Comparison of ENCODE assay signal across 18 cellular contexts in genomic region chr5:16869821-16870796, GRCh38.
DNase-seq lines count a peak whose midpoint lies in the region; FAIRE-seq and TF ChIP-seq lines count a peak whose summit lies in the region.
"Had no signal": no experiment of that assay in that cellular context is flagged by ENCODE, and none has a peak within 500 bp of the region (broad histone marks: within the 10 kb centered on the region; RNA-seq: fewer than 3 reads in every experiment).

No MANE protein-coding gene starts in this region.

- H3K36me3 ChIP-seq in astrocyte (ENCODE audit: insufficient read depth, low read length) (peaks cover 14% of the 10 kb centered on the region), keratinocyte (ENCODE audit: control insufficient read depth in 2 of 2, extremely low read depth in 1 of 2, insufficient read depth in 2 of 2, low read length in 2 of 2) (peaks cover 1 to 5% of the 10 kb centered on the region in 2 experiments), H7 (replicated peaks; ENCODE audit: control insufficient read depth, insufficient read depth, low read length) (peaks cover 1% of the 10 kb centered on the region)
- H3K36me3 ChIP-seq: transverse colon had no signal

- H3K4me2 ChIP-seq in astrocyte (ENCODE audit: low read length) (peak overlapping the region; percentile 35), keratinocyte (ENCODE audit: control insufficient read depth, extremely low read depth, insufficient read depth, low read depth, low read length) (peak overlapping the region; percentile 60)

- H3K9me3 ChIP-seq in astrocyte (ENCODE audit: insufficient read depth, low read depth, low read length) (no peaks in the 10 kb centered on the region), keratinocyte (ENCODE audit: control insufficient read depth, low read depth, low read length) (no peaks in the 10 kb centered on the region)
- H3K9me3 ChIP-seq: SJCRH30, transverse colon had no signal

- no peak overlapping the region for H2AFZ ChIP-seq in astrocyte (ENCODE audit: low read depth, low read length)
- no peak overlapping the region for H2AFZ ChIP-seq in keratinocyte (ENCODE audit: control insufficient read depth, low read length)

- H3K27me3 Mint-ChIP-seq in astrocyte (ENCODE audit: low read depth, unreplicated experiment) (no peaks in the 10 kb centered on the region), glutamatergic neuron (ENCODE audit: unreplicated experiment) (peaks cover 15% of the 10 kb centered on the region)
- H3K27me3 Mint-ChIP-seq: natural killer cell treated with Interleukin-12 subunit alpha and Interleukin-12 subunit beta and Interleukin-15 and Interleukin-18, amount 100 ng/mL, for 72 hours had no signal

- H4K20me1 ChIP-seq in astrocyte (ENCODE audit: insufficient read depth, low read length) (peaks cover 80% of the 10 kb centered on the region), keratinocyte (ENCODE audit: control insufficient read depth, extremely low read depth, insufficient read depth, low read length) (peaks cover 16% of the 10 kb centered on the region)

- H3K27ac ChIP-seq in astrocyte (ENCODE audit: low read depth, low read length) (peak overlapping the region; percentile 16), keratinocyte (ENCODE audit: control insufficient read depth, insufficient read depth, low read length) (peak overlapping the region; percentile 58)
- H3K27ac ChIP-seq: SJCRH30 had no signal

- DNase-seq in Caki2 (ENCODE audit: low read depth) (peak; percentile 28), HT1080 (ENCODE audit: low read depth) (peak; percentile 92), astrocyte (ENCODE audit: low read depth) (peak; percentile 71), keratinocyte (ENCODE audit: low read depth, low spot score) (peak; percentile 7), H7 (no peak), glutamatergic neuron (no peak), activated gamma-delta T cell treated with Interleukin-2 at 50 U/mL for 16 hours (no peak), medulla oblongata (ENCODE audit: extremely low spot score) (no peak)
- DNase-seq: activated CD4-positive, alpha-beta T cell treated with anti-CD3 and anti-CD28 coated beads, Interleukin-2, amount 50 U/mL, for 1 hour; activated T-cell treated with anti-CD3 and anti-CD28 coated beads, Interleukin-2, amount 50 U/mL, for 1 hour; Caco-2; erythroblast; MV-4-11; SJCRH30; stimulated activated CD4-positive, alpha-beta T cell treated with anti-CD3 and anti-CD28 coated beads, Interleukin-2, amount 100 ng/mL, for 48 hours; transverse colon had no signal

- H3K4me1 ChIP-seq in astrocyte (ENCODE audit: insufficient read depth, low read length) (peaks cover 35% of the 10 kb centered on the region), keratinocyte (ENCODE audit: control insufficient read depth, extremely low read depth, insufficient read depth, low read length) (peaks cover 23% of the 10 kb centered on the region)

- peaks cover 6% of the 10 kb centered on the region for H3K9me1 ChIP-seq in keratinocyte (ENCODE audit: control insufficient read depth, extremely low read depth, insufficient read depth, low read length)

- peaks cover 92% of the 10 kb centered on the region for H3K79me2 ChIP-seq in astrocyte (ENCODE audit: insufficient read depth, low read length)
- peaks cover 82% of the 10 kb centered on the region for H3K79me2 ChIP-seq in keratinocyte (ENCODE audit: control insufficient read depth, insufficient read depth, low read length)

- FAIRE-seq in astrocyte (lab: Jason Lieb, UNC) (no peak), keratinocyte (lab: Jason Lieb, UNC) (peak; percentile 36)
- FAIRE-seq: colon had no signal

- H3K4me1 Mint-ChIP-seq in astrocyte (ENCODE audit: low read depth, unreplicated experiment) (peaks cover 10% of the 10 kb centered on the region), glutamatergic neuron (ENCODE audit: low read depth, unreplicated experiment) (peaks cover 26% of the 10 kb centered on the region)

- H3K4me3 ChIP-seq in astrocyte (ENCODE audit: insufficient read depth, low read depth, low read length) (no peak overlapping the region), keratinocyte (ENCODE audit: control insufficient read depth in 2 of 3, extremely low read depth in 1 of 3, insufficient read depth in 2 of 3, low read depth in 1 of 3, low read length in 3 of 3) (peak overlapping the region in 1 of 3 experiments; percentile 18), H7 (ENCODE audit: insufficient read depth, low read depth, low read length) (no peak overlapping the region)
- H3K4me3 ChIP-seq: SJCRH30, transverse colon had no signal

- H3K27ac Mint-ChIP-seq in astrocyte (ENCODE audit: unreplicated experiment) (no peak overlapping the region), glutamatergic neuron (ENCODE audit: unreplicated experiment) (no peak overlapping the region)
- H3K27ac Mint-ChIP-seq: natural killer cell treated with Interleukin-12 subunit alpha and Interleukin-12 subunit beta and Interleukin-15 and Interleukin-18, amount 100 ng/mL, for 72 hours had no signal

- H3K4me3 Mint-ChIP-seq in astrocyte (ENCODE audit: unreplicated experiment) (no peak overlapping the region), glutamatergic neuron (ENCODE audit: unreplicated experiment) (no peak overlapping the region)
- H3K4me3 Mint-ChIP-seq: natural killer cell treated with Interleukin-12 subunit alpha and Interleukin-12 subunit beta and Interleukin-15 and Interleukin-18, amount 100 ng/mL, for 72 hours had no signal

- in situ Hi-C loops in Caki2 (cut with HindIII; ENCODE audit: low pct_unique_long_range_greater_than_20kb, low sequenced_read_pairs) = no loop called here

- H3K9me3 Mint-ChIP-seq in astrocyte (ENCODE audit: unreplicated experiment) (no peaks in the 10 kb centered on the region), glutamatergic neuron (ENCODE audit: unreplicated experiment) (peaks cover 22% of the 10 kb centered on the region)

- TF ChIP-seq CTCF in astrocyte (IDR thresholded peaks at IDR 0.05; ENCODE audit: insufficient read depth, low read depth, low read length) = no peak
- no peak for TF ChIP-seq CTCF in keratinocyte (optimal IDR thresholded peaks at IDR 0.05 in 1 of 3, IDR thresholded peaks at IDR 0.05 in 1 of 3, conservative IDR thresholded peaks at IDR 0.05 in 1 of 3; ENCODE audit: extremely low read depth in 1 of 3, insufficient read depth in 2 of 3, low read length in 3 of 3)
- TF ChIP-seq CTCF in glutamatergic neuron (IDR thresholded peaks at IDR 0.05; ENCODE audit: partially characterized antibody, unreplicated experiment) = no peak

- H3K36me3 Mint-ChIP-seq in astrocyte (ENCODE audit: low read depth, unreplicated experiment) (peaks cover 30% of the 10 kb centered on the region), glutamatergic neuron (ENCODE audit: unreplicated experiment) (peaks cover 25% of the 10 kb centered on the region)

- H3K27me3 ChIP-seq in astrocyte (ENCODE audit: insufficient read depth, low read length) (no peaks in the 10 kb centered on the region), keratinocyte (ENCODE audit: control insufficient read depth, extremely low read depth, insufficient read depth, low read length) (no peaks in the 10 kb centered on the region), H7 (ENCODE audit: control insufficient read depth, insufficient read depth, low read length) (no peaks in the 10 kb centered on the region)
- H3K27me3 ChIP-seq: SJCRH30, transverse colon had no signal

- dilution Hi-C loops in keratinocyte (cut with MboI; ENCODE audit: extremely low pct_ligation_motif_present, low sequenced_read_pairs) = no loop called here

- no peak overlapping the region for H3K9ac ChIP-seq in astrocyte (ENCODE audit: low read length)
- H3K9ac ChIP-seq in keratinocyte (ENCODE audit: control insufficient read depth, extremely low read depth, insufficient read depth, low read length) = no peak overlapping the region

Comparison
In these comparisons a context has a peak if more than half of its experiments do, and no peak if none do; other contexts are left out.
1. DNase-seq: peak in Caki2 (single experiment), HT1080 (single experiment), astrocyte (single experiment) and keratinocyte (single experiment); none in H7 (single experiment), glutamatergic neuron (single experiment), activated gamma-delta T cell treated with Interleukin-2 at 50 U/mL for 16 hours (single experiment) and medulla oblongata (single experiment).